8 cellular contexts compared by ENCODE assay signal in the genomic region with DNA sequence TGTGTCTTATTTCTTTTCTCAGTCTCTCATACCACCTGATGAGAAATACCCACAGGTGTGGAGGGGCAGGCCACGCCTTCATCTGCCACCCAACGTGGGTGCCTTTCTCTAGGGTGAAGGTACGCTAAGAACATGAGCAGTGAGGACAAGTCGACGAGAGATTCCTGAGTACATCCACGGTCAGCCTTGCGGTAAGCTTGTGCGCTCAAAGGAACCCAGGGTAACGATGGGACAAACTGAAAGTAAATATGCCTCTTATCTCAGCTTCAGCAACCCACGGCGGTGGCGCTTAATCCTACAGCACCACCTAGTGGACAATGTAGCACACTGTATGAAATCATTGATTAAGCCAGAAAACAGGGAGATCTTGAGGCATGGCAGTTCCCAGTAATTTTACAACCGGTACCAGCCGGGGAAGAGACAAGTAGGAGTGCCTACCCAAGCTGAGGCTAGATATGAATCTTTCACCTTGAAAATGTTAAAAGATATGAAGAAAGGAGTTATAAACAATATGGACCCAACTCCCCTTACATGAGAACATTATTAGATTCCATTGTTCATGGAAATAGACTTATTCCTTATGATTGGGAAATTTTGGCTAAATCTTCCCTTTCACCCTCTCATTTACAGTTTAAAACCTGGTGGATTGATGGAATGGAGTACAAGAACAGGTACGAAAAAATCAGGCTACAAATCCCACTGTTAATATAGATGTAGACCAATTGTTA.
DNase-seq lines count a peak whose midpoint lies in the region; ATAC-seq and TF ChIP-seq lines count a peak whose summit lies in the region.

No MANE protein-coding gene starts in this region.

- H3K27ac ChIP-seq in WERI-Rb-1 = peak overlapping the region; percentile 41

- intact Hi-C loops in posterior vena cava (cut with DNase I) = no loop called here

- peak; percentile 54 for TF ChIP-seq CTCF in AG10803 (conservative IDR thresholded peaks at IDR 0.05; ENCODE audit: low read length)
- TF ChIP-seq CTCF in WERI-Rb-1 (IDR thresholded peaks at IDR 0.05; ENCODE audit: low read depth, low read length) = peak; percentile 70
- peak; percentile 70 for TF ChIP-seq CTCF in cardiac fibroblast (IDR thresholded peaks at IDR 0.05; ENCODE audit: low read depth, low read length)

- peak; percentile 67 for ATAC-seq in GM19395 (IDR thresholded peaks at IDR 0.05; ENCODE audit: unreplicated experiment)

- H3K9me3 ChIP-seq in WERI-Rb-1 (ENCODE audit: severe bottlenecking) = peaks cover 10% of the 10 kb centered on the region

- peak; percentile 46 for DNase-seq in AG10803 (ENCODE audit: low read depth)
- DNase-seq in NCI-H128 (lab: John Stamatoyannopoulos, UW; ENCODE audit: unreplicated experiment) = peak; percentile 75
- DNase-seq in WERI-Rb-1 = peak; percentile 66
- peak; percentile 53 to 86 for DNase-seq in cardiac fibroblast (ENCODE audit: low read depth in 2 of 2)
- DNase-seq in kidney glomerular epithelial cell (lab: John Stamatoyannopoulos, UW) = peak; percentile 28
- DNase-seq in stimulated activated CD4-positive, alpha-beta T cell treated with anti-CD3 and anti-CD28 coated beads, Interleukin-2, amount 100 ng/mL, for 4 hours (ENCODE audit: low read depth) = peak; percentile 51
- no peak for DNase-seq in posterior vena cava (ENCODE audit: low spot score)

- peaks cover 5% of the 10 kb centered on the region for H3K36me3 ChIP-seq in WERI-Rb-1

- no peaks in the 10 kb centered on the region for H3K27me3 ChIP-seq in WERI-Rb-1 (ENCODE audit: insufficient read depth, low read depth, severe bottlenecking)

- H3K4me3 ChIP-seq in AG10803 (ENCODE audit: low read length) (peak overlapping the region; percentile 45), WERI-Rb-1 (ENCODE audit: low read depth, low read length) (peak overlapping the region; percentile 25), cardiac fibroblast (replicated peaks in 1 of 2; ENCODE audit: low read depth in 2 of 2, low read length in 2 of 2) (peak overlapping the region in 1 of 2 donors; percentile 52)
